14 cellular contexts compared by ENCODE assay signal in the genomic region with DNA sequence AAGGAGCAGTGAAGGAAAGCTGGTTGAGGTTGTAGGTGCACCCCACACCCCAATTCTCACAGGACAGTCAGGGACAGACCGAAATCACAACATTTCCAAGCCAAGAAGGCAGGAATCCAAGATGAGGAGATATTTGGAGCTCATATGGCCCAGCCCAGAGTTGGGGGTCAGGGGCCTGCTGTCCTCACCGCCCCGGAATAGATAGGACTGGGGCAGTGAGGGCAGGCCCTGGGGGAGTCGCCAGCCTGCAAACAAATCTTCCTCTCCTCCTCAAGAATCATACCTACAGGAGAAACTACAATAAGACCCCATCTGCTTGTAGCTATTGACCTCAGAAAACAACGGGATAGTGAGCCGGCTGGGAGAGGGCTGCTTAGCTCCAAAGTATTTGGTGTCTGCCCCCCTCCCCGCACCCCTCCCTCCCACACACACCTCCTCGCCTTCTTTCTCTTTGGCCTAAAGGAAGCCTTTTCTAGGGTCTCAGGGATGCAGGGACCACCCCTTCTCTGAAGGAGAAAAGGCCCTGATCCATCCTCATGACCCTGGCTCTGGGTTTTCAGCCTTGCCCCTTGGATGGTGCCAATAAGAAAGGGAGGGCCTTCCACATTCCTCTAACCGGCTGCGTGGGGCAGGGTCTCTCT. TPM values are rescaled to one million over a fixed set of nuclear protein-coding genes. Genes with fewer than 3 reads are reported as not detected.
DNase-seq lines count a peak whose midpoint lies in the region; ATAC-seq and TF ChIP-seq lines count a peak whose summit lies in the region.
"Had no signal": no experiment of that assay in that cellular context is flagged by ENCODE, and none has a peak within 500 bp of the region (broad histone marks: within the 10 kb centered on the region; RNA-seq: fewer than 3 reads in every experiment).

No MANE protein-coding gene starts in this region.

- no peak for ATAC-seq in effector memory CD8-positive, alpha-beta T cell (replicated peaks)
- ATAC-seq: K562, left ventricle myocardium superior, Panc1 had no signal

- no peaks in the 10 kb centered on the region for H4K20me1 ChIP-seq in GM23248 (ENCODE audit: insufficient read depth)
- H4K20me1 ChIP-seq in SK-N-SH (ENCODE audit: insufficient read depth), result 0 out of 2 replicates have a peak, but pooled peaks cover under 1% of the 10 kb centered on the region

- H3F3A ChIP-seq in GM23248 (ENCODE audit: insufficient read depth), result peaks cover 18% of the 10 kb centered on the region
- peaks cover 2% of the 10 kb centered on the region for H3F3A ChIP-seq in SK-N-SH (replicated peaks; ENCODE audit: insufficient read depth)

- peaks cover 66% of the 10 kb centered on the region for H3K79me2 ChIP-seq in ACC112 (ENCODE audit: control insufficient read depth, insufficient read depth, low read length, unreplicated experiment)
- peaks cover 76% of the 10 kb centered on the region for H3K79me2 ChIP-seq in GM23248 (ENCODE audit: insufficient read depth)
- H3K79me2 ChIP-seq in SK-N-SH (ENCODE audit: insufficient read depth), result no peaks in the 10 kb centered on the region

- H3K4me3 ChIP-seq in ACC112 (ENCODE audit: low read depth, low read length), result peak overlapping the region; percentile 85
- peak overlapping the region; percentile 86 for H3K4me3 ChIP-seq in GM23248
- no peak overlapping the region for H3K4me3 ChIP-seq in SK-N-SH (ENCODE audit: low read depth in 2 of 2, low read length in 1 of 2)
- H3K4me3 ChIP-seq: K562 had no signal

- CTCF ChIA-PET in SK-N-SH (lab: Yijun Ruan, JAX), result interaction anchor here (0.7 to 4.2 kb wide), 4 partner anchors 12 to 811 kb away, joined by 3 to 23 read pairs (median 4); no protein-coding TSS in a partner anchor

- POLR2A ChIA-PET in SK-N-SH (lab: Yijun Ruan, JAX), result no interaction called here

- TF ChIP-seq CTCF in nephron (IDR thresholded peaks at IDR 0.05; ENCODE audit: unreplicated experiment in 3 of 3) (no peak), SK-N-SH (IDR thresholded peaks at IDR 0.05) (no peak)

- in situ Hi-C loops in GM23248 (cut with MboI) (loop anchor here (10.0 kb wide), 1 partner anchor 179 kb away; no protein-coding TSS in a partner anchor), G401 (cut with HindIII; ENCODE audit: low sequenced_read_pairs) (no loop called here)

- DNase-seq in GM23248 (no peak), G401 (ENCODE audit: low spot score) (no peak), GOT3 (lab: John Stamatoyannopoulos, UW) (no peak), SK-N-SH (no peak), T-helper 1 cell (no peak)
- DNase-seq in effector memory CD8-positive, alpha-beta T cell, result no peak
- DNase-seq: activated B cell treated with CpG ODN at 0.5 μM for 24 hours, left ventricle myocardium superior had no signal

- peaks cover 10 to 12% of the 10 kb centered on the region in 2 donors for H3K4me1 Mint-ChIP-seq in effector memory CD8-positive, alpha-beta T cell (ENCODE audit: low read depth in 2 of 2)
- peaks cover 43% of the 10 kb centered on the region for H3K4me1 Mint-ChIP-seq in nephron

- H2AFZ ChIP-seq in ACC112 (ENCODE audit: low read length, unreplicated experiment), result peak overlapping the region; percentile 37
- H2AFZ ChIP-seq in GM23248, result no peak overlapping the region
- H2AFZ ChIP-seq in SK-N-SH (ENCODE audit: low read depth), result no peak overlapping the region

- peaks cover 88% of the 10 kb centered on the region in 2 donors for H3K27me3 Mint-ChIP-seq in effector memory CD8-positive, alpha-beta T cell
- peaks cover 93% of the 10 kb centered on the region for H3K27me3 Mint-ChIP-seq in nephron (ENCODE audit: low read depth)

- H3K4me2 ChIP-seq in GM23248 (ENCODE audit: unreplicated experiment) (peak overlapping the region; percentile 98), SK-N-SH (no peak overlapping the region)

- H3K36me3 ChIP-seq in ACC112 (ENCODE audit: insufficient read depth, low read length) (no peaks in the 10 kb centered on the region), GM23248 (ENCODE audit: low read depth) (peaks cover 16% of the 10 kb centered on the region; the same call in 1 of the 2 replicates), SK-N-SH (replicated peaks in 1 of 2; ENCODE audit: control insufficient read depth in 1 of 2, insufficient read depth in 2 of 2, low read length in 1 of 2) (no peaks in the 10 kb centered on the region)
- H3K36me3 ChIP-seq: adrenal gland had no signal

- no peak for TF ChIP-seq RAD21 in SK-N-SH (IDR thresholded peaks at IDR 0.05; ENCODE audit: low read length)

- H3K4me1 ChIP-seq in ACC112 (ENCODE audit: control insufficient read depth, insufficient read depth, low read length, unreplicated experiment), result peaks cover 18% of the 10 kb centered on the region
- peaks cover 12% of the 10 kb centered on the region for H3K4me1 ChIP-seq in GM23248 (ENCODE audit: insufficient read depth)
- peaks cover 0 to 4% of the 10 kb centered on the region in 2 experiments; a peak in 2 of 4 replicates for H3K4me1 ChIP-seq in SK-N-SH (ENCODE audit: control insufficient read depth in 1 of 2, insufficient read depth in 2 of 2, low read depth in 1 of 2, low read length in 1 of 2)

- H3K9me3 Mint-ChIP-seq in effector memory CD8-positive, alpha-beta T cell, result no peaks in the 10 kb centered on the region
- H3K9me3 Mint-ChIP-seq in nephron, result no peaks in the 10 kb centered on the region
- H3K9me3 Mint-ChIP-seq: activated B cell treated with CpG ODN at 0.5 μM for 24 hours had no signal

- H3K27ac Mint-ChIP-seq in effector memory CD8-positive, alpha-beta T cell, result no peak overlapping the region
- peak overlapping the region in 1 of 3 experiments; percentile 59 for H3K27ac Mint-ChIP-seq in nephron
- H3K27ac Mint-ChIP-seq: activated B cell treated with CpG ODN at 0.5 μM for 24 hours had no signal

- H3K36me3 Mint-ChIP-seq in effector memory CD8-positive, alpha-beta T cell (ENCODE audit: insufficient read depth), result peaks cover 6% of the 10 kb centered on the region
- no peaks in the 10 kb centered on the region for H3K36me3 Mint-ChIP-seq in nephron (ENCODE audit: low read depth)

- H3K27me3 ChIP-seq in ACC112 (ENCODE audit: insufficient read depth, low read length) (no peaks in the 10 kb centered on the region), GM23248 (replicated peaks; ENCODE audit: insufficient read depth) (no peaks in the 10 kb centered on the region), SK-N-SH (ENCODE audit: insufficient read depth) (peaks cover 90% of the 10 kb centered on the region)

- 71 to 72% methylated on average over 10 of the region's 10 CpGs for WGBS in GM23248 (ENCODE audit: low coverage in 1 of 2, low lambda C conversion rate in 2 of 2, missing lambda C conversion rate in 2 of 2), 2 experiments
- 12% methylated on average over 10 of the region's 10 CpGs for WGBS in SK-N-SH (ENCODE audit: low lambda C conversion rate)

- H3K9me2 ChIP-seq in GM23248 (ENCODE audit: insufficient read depth) (no peaks in the 10 kb centered on the region), SK-N-SH (no peaks in the 10 kb centered on the region)

- TF ChIP-seq EP300 in SK-N-SH (IDR thresholded peaks at IDR 0.05; ENCODE audit: borderline replicate concordance in 1 of 2, low read depth in 1 of 2, low read length in 1 of 2), result no peak

- H3K4me3 Mint-ChIP-seq in effector memory CD8-positive, alpha-beta T cell, result peak overlapping the region; percentile 44 to 82
- peak overlapping the region in 2 of 3 experiments; percentile 85 to 90 for H3K4me3 Mint-ChIP-seq in nephron

- H3K9ac ChIP-seq in GM23248 (peak overlapping the region; percentile 97), SK-N-SH (no peak overlapping the region)

- peak overlapping the region; percentile 62 for H3K27ac ChIP-seq in ACC112 (ENCODE audit: low read depth, low read length)
- peak overlapping the region; percentile 88; the same call in 1 of the 2 replicates for H3K27ac ChIP-seq in GM23248
- no peak overlapping the region for H3K27ac ChIP-seq in SK-N-SH (ENCODE audit: low read depth in 2 of 2, low read length in 1 of 2)
- H3K27ac ChIP-seq: adrenal gland had no signal

- H3K9me3 ChIP-seq in GM23248 (ENCODE audit: low read depth), result no peaks in the 10 kb centered on the region
- H3K9me3 ChIP-seq in SK-N-SH, result no peaks in the 10 kb centered on the region
- H3K9me3 ChIP-seq: adrenal gland had no signal

TF ChIP-seq in SK-N-SH, 30 proteins besides CTCF, POLR2A, EP300 and RAD21:
- no peak for TF ChIP-seq FOSL2 (IDR thresholded peaks at IDR 0.05; ENCODE audit: borderline replicate concordance, low read depth)

RNA-seq across cellular contexts. Expression of a gene that starts 3.8 kb away (rescaled TPM):
- total RNA-seq in GM23248 (2014; rRNA removed; shearing (Covaris generic)), result 7.0 and 9.1 TPM in 2 replicates
- polyA plus RNA-seq in GM23248 (2016; fragmentation: Nextera tagmentation; extraction: Ambion mirVana) (4.1 and 5.3 TPM in 2 replicates), SK-N-SH (2012; rRNA removed) (not detected in 2 replicates)
- not detected in 2 replicates for total RNA-seq in G401 (2014; rRNA removed; shearing (Covaris generic))
- not detected in 2 replicates for polyA plus RNA-seq in SK-N-SH (2012; cell fraction: cytosol; rRNA removed)
- polyA plus RNA-seq in SK-N-SH (2012; cell fraction: nucleus; rRNA removed), result not detected in 2 replicates
- total RNA-seq: activated B cell treated with CpG ODN at 0.5 μM for 24 hours, left ventricle myocardium superior had no signal
- polyA plus RNA-seq: esophagus had no signal

Comparison
In these comparisons a context has a peak if more than half of its experiments do, and no peak if none do; other contexts are left out.
1. H3K27ac ChIP-seq: peak in ACC112 (single experiment) and GM23248 (single experiment); none in SK-N-SH (0 of 2).
2. H3K4me3 ChIP-seq: peak in ACC112 (single experiment) and GM23248 (single experiment); none in SK-N-SH (0 of 2).